19 cellular contexts compared by ENCODE assay signal in the genomic region with DNA sequence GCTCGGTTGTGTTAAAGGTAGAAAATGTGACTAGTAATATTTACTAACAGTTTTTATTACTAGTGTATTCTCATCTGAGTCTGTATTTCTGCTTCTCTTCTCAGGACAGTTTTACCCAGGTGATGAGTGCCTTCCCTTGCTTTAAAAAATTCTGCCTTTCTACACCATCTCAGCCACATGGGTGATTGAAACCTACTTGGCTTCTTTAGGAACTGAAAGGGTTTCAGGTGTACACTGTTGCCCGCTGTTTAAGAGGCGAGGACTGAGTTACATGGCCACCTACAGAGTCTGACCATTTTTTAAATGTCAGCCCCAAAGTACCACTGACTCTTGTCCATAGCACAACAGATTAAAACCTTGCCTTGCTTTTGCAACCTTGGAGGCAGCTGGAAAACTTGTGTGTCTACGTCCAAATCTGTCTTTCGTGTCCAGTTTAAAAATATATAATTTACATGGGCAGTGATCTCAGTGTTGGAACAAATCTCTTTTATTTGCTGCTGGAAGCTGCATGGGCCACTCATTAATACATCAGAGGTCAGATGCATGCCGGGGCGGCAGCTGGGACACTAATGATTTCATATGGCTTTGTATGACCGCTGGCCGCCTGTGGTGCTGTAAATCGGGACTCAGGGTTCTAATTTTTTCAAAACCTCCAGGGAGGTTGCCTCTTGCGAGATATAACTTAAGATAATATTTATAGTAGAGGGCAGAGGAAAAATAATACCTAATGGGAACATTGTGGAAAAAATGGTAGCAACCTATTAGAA. TPM values are rescaled to one million over a fixed set of nuclear protein-coding genes. Genes with fewer than 3 reads are reported as not detected.
"Had no signal": no experiment of that assay in that cellular context is flagged by ENCODE, and none has a peak within 500 bp of the region (broad histone marks: within the 10 kb centered on the region; RNA-seq: fewer than 3 reads in every experiment).

No MANE protein-coding gene starts in this region.

- H3K27me3 Mint-ChIP-seq: activated naive CD4-positive, alpha-beta T cell treated with anti-CD3 and anti-CD28 coated beads, Interleukin-2, amount 50 U/mL, for 24 hours; type B pancreatic cell had no signal

- H3K4me1 ChIP-seq: adrenal gland had no signal

- H3K4me3 ChIP-seq: adrenal gland, stomach had no signal

- DNase-seq: activated CD4-positive, alpha-beta T cell treated with anti-CD3 and anti-CD28 coated beads for 1 hour; activated CD4-positive, alpha-beta T cell treated with anti-CD3 and anti-CD28 coated beads, Interleukin-2, amount 50 U/mL, for 4 hours; activated gamma-delta T cell; adrenal gland; effector memory CD8-positive, alpha-beta T cell; foreskin fibroblast; mesenchymal stem cell; naive thymus-derived CD8-positive, alpha-beta T cell; occipital lobe; right cardiac atrium; small intestine; stimulated activated CD4-positive, alpha-beta T cell treated with anti-CD3 and anti-CD28 coated beads, Interleukin-15, amount 100 ng/mL, for 24 hours; stimulated activated CD4-positive, alpha-beta T cell treated with anti-CD3 and anti-CD28 coated beads, Interleukin-2, amount 100 ng/mL, for 48 hours; stomach; T-helper 17 cell had no signal

- H3K4me1 Mint-ChIP-seq: activated naive CD4-positive, alpha-beta T cell treated with anti-CD3 and anti-CD28 coated beads, Interleukin-2, amount 50 U/mL, for 24 hours; naive thymus-derived CD8-positive, alpha-beta T cell had no signal

- H3K36me3 Mint-ChIP-seq: activated naive CD4-positive, alpha-beta T cell treated with anti-CD3 and anti-CD28 coated beads, Interleukin-2, amount 50 U/mL, for 24 hours; naive thymus-derived CD8-positive, alpha-beta T cell had no signal

- ATAC-seq: effector memory CD8-positive, alpha-beta T cell; naive thymus-derived CD8-positive, alpha-beta T cell; right cardiac atrium; T-helper 17 cell had no signal

- H3K9me3 Mint-ChIP-seq: activated naive CD4-positive, alpha-beta T cell treated with anti-CD3 and anti-CD28 coated beads, Interleukin-2, amount 50 U/mL, for 24 hours; effector memory CD8-positive, alpha-beta T cell; naive thymus-derived CD8-positive, alpha-beta T cell; type B pancreatic cell had no signal

- H3K27ac ChIP-seq: adrenal gland, stomach, VCaP had no signal

- H3K27me3 ChIP-seq: adrenal gland, stomach had no signal

- H3K36me3 ChIP-seq: adrenal gland, stomach had no signal

- H3K27ac Mint-ChIP-seq: activated naive CD4-positive, alpha-beta T cell treated with anti-CD3 and anti-CD28 coated beads, Interleukin-2, amount 50 U/mL, for 24 hours; effector memory CD8-positive, alpha-beta T cell; naive thymus-derived CD8-positive, alpha-beta T cell; T-helper 17 cell had no signal

- H3K4me3 Mint-ChIP-seq: activated naive CD4-positive, alpha-beta T cell treated with anti-CD3 and anti-CD28 coated beads, Interleukin-2, amount 50 U/mL, for 24 hours; effector memory CD8-positive, alpha-beta T cell; naive thymus-derived CD8-positive, alpha-beta T cell; T-helper 17 cell; type B pancreatic cell had no signal

- H3K9me3 ChIP-seq: adrenal gland, stomach had no signal

RNA-seq across cellular contexts. Expression of gene TRIM71, which starts 44.6 kb away (rescaled TPM):
- total RNA-seq: naive thymus-derived CD8-positive, alpha-beta T cell; posterior vena cava; right cardiac atrium had no signal
